10 cellular contexts compared by ENCODE assay signal in the genomic region with DNA sequence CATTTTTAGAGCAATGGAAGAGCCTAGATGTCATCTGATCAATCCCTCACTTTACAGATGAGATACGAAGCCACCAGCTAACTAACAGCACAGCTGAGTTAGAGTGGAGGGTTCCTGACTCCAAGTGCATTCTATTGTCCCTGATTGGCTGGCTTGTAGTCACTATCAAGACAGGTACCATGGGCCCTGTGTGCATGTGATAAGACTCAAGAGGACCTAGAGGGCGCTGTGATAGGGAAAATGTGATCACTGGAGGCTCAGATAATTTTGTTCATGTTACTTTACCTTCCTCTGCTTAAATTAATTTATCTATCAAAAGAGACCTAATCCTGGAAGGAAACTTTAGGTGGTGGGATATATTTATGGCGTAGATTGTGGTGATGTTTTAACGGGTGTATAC. TPM values are rescaled to one million over a fixed set of nuclear protein-coding genes. Genes with fewer than 3 reads are reported as not detected.
DNase-seq lines count a peak whose midpoint lies in the region; ATAC-seq, FAIRE-seq and TF ChIP-seq lines count a peak whose summit lies in the region.
"Had no signal": no experiment of that assay in that cellular context is flagged by ENCODE, and none has a peak within 500 bp of the region (broad histone marks: within the 10 kb centered on the region; RNA-seq: fewer than 3 reads in every experiment).

No MANE protein-coding gene starts in this region.

- intact Hi-C loops in heart right ventricle (cut with DNase I), result no loop called here

- peaks cover 9% of the 10 kb centered on the region for H3K9me3 Mint-ChIP-seq in progenitor cell of endocrine pancreas (ENCODE audit: low read depth)

- no peaks in the 10 kb centered on the region for H3K4me1 ChIP-seq in heart right ventricle

- no peaks in the 10 kb centered on the region for H3K4me1 Mint-ChIP-seq in progenitor cell of endocrine pancreas (ENCODE audit: low read depth)
- H3K4me1 Mint-ChIP-seq: nephron had no signal

- DNase-seq in SHP77 (lab: John Stamatoyannopoulos, UW) (peak; percentile 6 to 26), SHP77 treated with DMSO at 0.1 percent for 48 hours (lab: John Stamatoyannopoulos, UW) (no peak), bronchial epithelial cell (ENCODE audit: low read depth) (peak; percentile 29), progenitor cell of endocrine pancreas (ENCODE audit: low spot score, unreplicated experiment) (no peak), coronary artery (ENCODE audit: low spot score) (no peak), heart right ventricle (no peak)
- DNase-seq: CD8-positive, alpha-beta memory T cell had no signal

- no peak for ATAC-seq in HG02610 (IDR thresholded peaks at IDR 0.05; ENCODE audit: unreplicated experiment)
- ATAC-seq in heart right ventricle, result no peak

- no peaks in the 10 kb centered on the region for H3K27me3 ChIP-seq in bronchial epithelial cell (ENCODE audit: control insufficient read depth, insufficient read depth, low read length)
- H3K27me3 ChIP-seq in heart right ventricle, result no peaks in the 10 kb centered on the region

- H3K36me3 Mint-ChIP-seq in progenitor cell of endocrine pancreas (ENCODE audit: insufficient read depth), result no peaks in the 10 kb centered on the region

- H3K9me3 ChIP-seq in heart right ventricle, result peaks cover 0 to 12% (median 0%) of the 10 kb centered on the region in 11 donors

- no peak overlapping the region for H3K27ac Mint-ChIP-seq in progenitor cell of endocrine pancreas
- H3K27ac Mint-ChIP-seq: CD8-positive, alpha-beta memory T cell; nephron had no signal

- no peaks in the 10 kb centered on the region for H3K27me3 Mint-ChIP-seq in progenitor cell of endocrine pancreas

- WGBS in heart right ventricle, 2 donors, result 62 to 73% methylated on average over 4 of the region's 4 CpGs

- H3K36me3 ChIP-seq in bronchial epithelial cell (ENCODE audit: control insufficient read depth, insufficient read depth, low read length), result no peaks in the 10 kb centered on the region
- H3K36me3 ChIP-seq in heart right ventricle, result no peaks in the 10 kb centered on the region

- H3K4me3 ChIP-seq in bronchial epithelial cell (ENCODE audit: low read depth, low read length) (no peak overlapping the region), coronary artery (no peak overlapping the region), heart right ventricle (no peak overlapping the region)

- TF ChIP-seq CTCF in LNCAP (IDR thresholded peaks at IDR 0.05) (peak; percentile 47; the same call in 1 of the 2 replicates), bronchial epithelial cell (IDR thresholded peaks at IDR 0.05; ENCODE audit: insufficient read depth, low read length, severe bottlenecking) (peak; percentile 34), progenitor cell of endocrine pancreas (IDR thresholded peaks at IDR 0.05; ENCODE audit: unreplicated experiment) (peak; percentile 22), coronary artery (IDR thresholded peaks at IDR 0.05) (no peak), heart right ventricle (IDR thresholded peaks at IDR 0.05) (peak in 1 of 9 donors; percentile 28)

- no peak overlapping the region for H3K4me3 Mint-ChIP-seq in progenitor cell of endocrine pancreas (ENCODE audit: low read depth)
- H3K4me3 Mint-ChIP-seq: CD8-positive, alpha-beta memory T cell; nephron had no signal

- no peak for FAIRE-seq in bronchial epithelial cell (lab: Jason Lieb, UNC)

- H3K27ac ChIP-seq in coronary artery (peak overlapping the region in 1 of 2 donors; percentile 54), heart right ventricle (no peak overlapping the region)

RNA-seq across cellular contexts. Expression of a gene that starts 19.5 kb away (rescaled TPM):
- total RNA-seq in bronchial epithelial cell, result 32.8 and 33.7 TPM in 2 replicates
- total RNA-seq in progenitor cell of endocrine pancreas, result 47.3 and 47.6 TPM in 2 replicates
- total RNA-seq in heart right ventricle, result 10 to 100 TPM; 26.0 to 41.8 (median 37.5) TPM
- polyA plus RNA-seq in heart right ventricle, result 10 to 100 TPM; 10.2 to 10.7 TPM

Comparison
In these comparisons a context has a peak if more than half of its experiments do, and no peak if none do; other contexts are left out.
1. DNase-seq: peak in SHP77 (2 of 2) and bronchial epithelial cell (single experiment); none in SHP77 treated with DMSO at 0.1 percent for 48 hours (single experiment), progenitor cell of endocrine pancreas (single experiment), coronary artery (single experiment) and heart right ventricle (0 of 2).